ENCODE assay signal across 8 cellular contexts in the genomic region with DNA sequence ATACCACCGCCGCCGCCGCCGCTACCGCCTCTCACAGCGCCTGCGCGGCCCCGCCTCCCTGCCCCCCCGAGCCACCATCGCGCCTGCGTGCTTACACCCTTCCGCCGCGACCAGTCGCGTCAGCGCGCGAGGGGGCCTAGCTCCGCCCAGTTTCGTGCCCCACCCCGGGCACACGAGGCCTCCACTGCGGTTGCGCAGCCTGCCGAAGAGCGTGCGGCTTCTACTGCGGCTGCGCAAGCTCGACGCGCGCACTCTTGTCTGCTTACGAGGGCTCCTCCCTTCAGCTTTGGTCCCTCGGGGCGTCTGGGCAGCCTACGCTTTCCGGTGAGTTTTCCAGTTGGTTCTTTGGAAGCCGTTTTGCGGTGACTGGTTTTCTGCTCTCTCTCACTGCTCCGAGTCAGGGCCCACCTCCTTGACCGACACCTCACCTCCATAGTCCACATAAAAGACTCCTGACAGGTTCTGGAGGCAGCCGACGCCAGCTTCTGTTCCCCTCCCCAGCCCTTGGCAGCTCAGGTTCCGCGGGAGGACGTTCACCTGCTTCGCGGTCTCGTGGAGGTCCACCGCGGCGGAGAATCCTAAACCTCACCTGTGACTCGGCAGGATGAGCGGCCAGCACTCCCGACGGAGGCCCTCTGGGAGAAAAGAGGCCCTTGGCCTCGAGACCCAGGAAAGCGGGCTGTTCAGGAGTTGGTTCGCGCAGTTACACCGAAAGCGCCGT. TPM values are rescaled to one million over a fixed set of nuclear protein-coding genes. Genes with fewer than 3 reads are reported as not detected.
A peak's percentile ranks its signal among the peaks of the same experiment; 100 is the strongest.
DNase-seq lines count a peak whose midpoint lies in the region; ATAC-seq, FAIRE-seq and TF ChIP-seq lines count a peak whose summit lies in the region.

PITPNB (minus strand) TSS at position 35 of the 721 bp plus-strand sequence. CDS start 65 bp downstream, outside the sequence.

- H3K4me1 ChIP-seq in ascending aorta (peaks cover 8 to 39% of the 10 kb centered on the region in 2 donors), right cardiac atrium (ENCODE audit: control insufficient read depth, insufficient read depth, low read length) (peaks cover 5% of the 10 kb centered on the region)

- intact Hi-C loops in ascending aorta (cut with DNase I), result loop anchor here (2.0 to 5.0 kb wide), 2 partner anchors 33 to 73 kb away; no protein-coding TSS in a partner anchor
- intact Hi-C loops in right cardiac atrium (cut with DNase I), result loop anchor here in 2 of 4 donors (5.0 to 10.0 kb wide), 2 partner anchors 37 to 85 kb away; no protein-coding TSS in a partner anchor

- peaks cover 44% of the 10 kb centered on the region for H3K36me3 Mint-ChIP-seq in T-helper 2 cell treated with Interferon-gamma antibody and Interleukin-4, amounts not matched to agents 5 μg/mL and 100 μg/mL, for 36 hours (ENCODE audit: low read depth)

- H3K27me3 ChIP-seq in ascending aorta (no peaks in the 10 kb centered on the region), right cardiac atrium (ENCODE audit: control insufficient read depth, insufficient read depth) (no peaks in the 10 kb centered on the region)

- TF ChIP-seq CTCF in ascending aorta (IDR thresholded peaks at IDR 0.05), result no peak

- H3K36me3 ChIP-seq in ascending aorta, result no peaks in the 10 kb centered on the region

- no peaks in the 10 kb centered on the region for H3K27me3 Mint-ChIP-seq in T-helper 2 cell treated with Interferon-gamma antibody and Interleukin-4, amounts not matched to agents 5 μg/mL and 100 μg/mL, for 36 hours (ENCODE audit: low read depth)

- H3K4me3 ChIP-seq in ascending aorta (peak within 1 kb of the TSS; percentile 94 to 98), right cardiac atrium (ENCODE audit: low read length) (peak within 1 kb of the TSS; percentile 80)

- peak within 1 kb of the TSS; percentile 100 for H3K27ac Mint-ChIP-seq in T-helper 2 cell treated with Interferon-gamma antibody and Interleukin-4, amounts not matched to agents 5 μg/mL and 100 μg/mL, for 36 hours

- H3K27ac ChIP-seq in ascending aorta (peak within 1 kb of the TSS; percentile 97 to 100), right cardiac atrium (ENCODE audit: low read length) (peak within 1 kb of the TSS; percentile 96)

- DNase-seq in GM18507 (ENCODE audit: extremely low spot score, insufficient read length, low read depth) (peak; percentile 99), NCI-H2029 (lab: John Stamatoyannopoulos, UW) (peak; percentile 91), ascending aorta (ENCODE audit: low spot score in 2 of 2) (peak; percentile 85 to 98), right cardiac atrium (peak; percentile 99 to 100 (median 99)), pulmonary artery endothelial cell (ENCODE audit: low read depth, low spot score) (peak; percentile 89), urothelium cell line (ENCODE audit: low spot score) (peak; percentile 100)
- peak; percentile 98 for DNase-seq in T-helper 2 cell treated with Interferon-gamma antibody and Interleukin-4, amounts not matched to agents 5 μg/mL and 100 μg/mL, for 36 hours (ENCODE audit: low spot score)

- peak; percentile 82 for ATAC-seq in HG02973 (IDR thresholded peaks at IDR 0.05; ENCODE audit: unreplicated experiment)
- peak; percentile 96 to 97 for ATAC-seq in right cardiac atrium

- FAIRE-seq in GM18507 (lab: Jason Lieb, UNC), result peak; percentile 97
- peak; percentile 100 for FAIRE-seq in urothelium cell line (lab: Jason Lieb, UNC)

- H3K4me1 Mint-ChIP-seq in T-helper 2 cell treated with Interferon-gamma antibody and Interleukin-4, amounts not matched to agents 5 μg/mL and 100 μg/mL, for 36 hours (ENCODE audit: low read depth), result peaks cover 50% of the 10 kb centered on the region

- peak within 1 kb of the TSS; percentile 97 for H3K4me3 Mint-ChIP-seq in T-helper 2 cell treated with Interferon-gamma antibody and Interleukin-4, amounts not matched to agents 5 μg/mL and 100 μg/mL, for 36 hours

- WGBS in right cardiac atrium, result under 1% methylated on average over 68 of the region's 68 CpGs

- no peaks in the 10 kb centered on the region for H3K9me3 Mint-ChIP-seq in T-helper 2 cell treated with Interferon-gamma antibody and Interleukin-4, amounts not matched to agents 5 μg/mL and 100 μg/mL, for 36 hours

- H3K9me3 ChIP-seq in ascending aorta, result no peaks in the 10 kb centered on the region
- no peaks in the 10 kb centered on the region for H3K9me3 ChIP-seq in right cardiac atrium (ENCODE audit: control insufficient read depth, low read length)

RNA-seq across cellular contexts. Expression of gene PITPNB, which starts in this region (rescaled TPM):
- total RNA-seq in ascending aorta (42.1 TPM), right cardiac atrium (10 to 100 TPM; 77.3 to 92.7 (median 84.1) TPM), pulmonary artery endothelial cell (30.6 and 35.1 TPM in 2 replicates)
- 24.5 TPM for polyA plus RNA-seq in right cardiac atrium

Comparison
In these comparisons a context has a peak if more than half of its experiments do, and no peak if none do; other contexts are left out.
1. Peak in every context shown above with its lines: DNase-seq, ATAC-seq, H3K4me3 ChIP-seq and H3K27ac ChIP-seq.